Comparison of ENCODE assay signal across 1 cellular context in the genomic region with DNA sequence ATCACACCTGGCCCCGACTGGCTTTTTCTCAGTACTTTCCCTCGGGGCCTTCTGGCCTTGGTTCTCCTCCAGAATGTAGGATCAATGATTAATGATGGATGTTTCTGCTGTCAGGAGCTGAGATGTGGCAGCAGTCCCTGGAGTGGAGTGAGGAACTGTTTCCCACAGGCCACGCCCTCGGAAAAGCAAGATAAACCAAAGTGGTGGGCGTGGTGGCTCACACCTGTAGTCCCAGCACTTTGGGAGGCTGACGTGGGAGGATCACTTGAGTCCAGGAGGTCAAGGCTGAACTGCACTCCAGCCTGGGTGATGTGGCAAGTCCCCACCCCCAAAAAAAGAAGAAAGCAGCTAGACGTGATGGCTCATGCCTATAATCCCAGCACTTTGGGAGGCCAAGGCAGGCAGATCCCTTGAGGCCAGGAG.
TF ChIP-seq lines count a peak whose summit lies in the region.

No MANE protein-coding gene starts in this region.

TF ChIP-seq in HepG2, 621 proteins besides CTCF, POLR2A, EP300 and RAD21 (continued from another document and continues in another):
- TF ChIP-seq, protein P1, sequence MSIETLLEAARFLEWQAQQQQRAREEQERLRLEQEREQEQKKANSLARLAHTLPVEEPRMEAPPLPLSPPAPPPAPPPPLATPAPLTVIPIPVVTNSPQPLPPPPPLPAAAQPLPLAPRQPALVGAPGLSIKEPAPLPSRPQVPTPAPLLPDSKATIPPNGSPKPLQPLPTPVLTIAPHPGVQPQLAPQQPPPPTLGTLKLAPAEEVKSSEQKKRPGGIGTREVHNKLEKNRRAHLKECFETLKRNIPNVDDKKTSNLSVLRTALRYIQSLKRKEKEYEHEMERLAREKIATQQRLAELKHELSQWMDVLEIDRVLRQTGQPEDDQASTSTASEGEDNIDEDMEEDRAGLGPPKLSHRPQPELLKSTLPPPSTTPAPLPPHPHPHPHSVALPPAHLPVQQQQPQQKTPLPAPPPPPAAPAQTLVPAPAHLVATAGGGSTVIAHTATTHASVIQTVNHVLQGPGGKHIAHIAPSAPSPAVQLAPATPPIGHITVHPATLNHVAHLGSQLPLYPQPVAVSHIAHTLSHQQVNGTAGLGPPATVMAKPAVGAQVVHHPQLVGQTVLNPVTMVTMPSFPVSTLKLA (IDR thresholded peaks at IDR 0.05): no peak
- TF ChIP-seq MTA3 (CRISPR knock-in tag; IDR thresholded peaks at IDR 0.05) (no peak), MLX (CRISPR knock-in tag; IDR thresholded peaks at IDR 0.05) (no peak), STAG1 (CRISPR knock-in tag; IDR thresholded peaks at IDR 0.05) (no peak), SP2 (CRISPR knock-in tag; IDR thresholded peaks at IDR 0.05) (no peak), SMARCE1 (IDR thresholded peaks at IDR 0.05; ENCODE audit: borderline replicate concordance) (no peak), MTF2 (CRISPR knock-in tag; IDR thresholded peaks at IDR 0.05; ENCODE audit: borderline replicate concordance) (no peak), SMARCC2 (IDR thresholded peaks at IDR 0.05) (no peak), ZNF253 (CRISPR knock-in tag; IDR thresholded peaks at IDR 0.05; ENCODE audit: borderline replicate concordance) (no peak), FOXP1 (IDR thresholded peaks at IDR 0.05) (no peak), FOXP1 (CRISPR knock-in tag; IDR thresholded peaks at IDR 0.05) (no peak), TBP (CRISPR knock-in tag; IDR thresholded peaks at IDR 0.05) (no peak), HMG20A (CRISPR knock-in tag; IDR thresholded peaks at IDR 0.05; ENCODE audit: borderline replicate concordance) (no peak), ZNF766 (CRISPR knock-in tag; IDR thresholded peaks at IDR 0.05; ENCODE audit: borderline replicate concordance) (no peak), SAP130 (CRISPR knock-in tag; IDR thresholded peaks at IDR 0.05; ENCODE audit: low read depth) (peak; percentile 53; the same call in 1 of the 2 replicates), ZNF614 (CRISPR knock-in tag; IDR thresholded peaks at IDR 0.05; ENCODE audit: borderline replicate concordance) (peak; percentile 33; the same call in 1 of the 2 replicates), SIN3B (IDR thresholded peaks at IDR 0.05; ENCODE audit: low read length) (no peak), FOXO1 (CRISPR knock-in tag; IDR thresholded peaks at IDR 0.05) (0 out of 2 replicates have a peak, but pooled peaks have one; percentile 28), ZNF660 (CRISPR knock-in tag; IDR thresholded peaks at IDR 0.05; ENCODE audit: borderline replicate concordance, low read depth) (no peak), ZNF704 (CRISPR knock-in tag; IDR thresholded peaks at IDR 0.05; ENCODE audit: borderline replicate concordance) (no peak), SKI (IDR thresholded peaks at IDR 0.05; ENCODE audit: partially characterized antibody) (peak; percentile 19), PCBP1 (IDR thresholded peaks at IDR 0.05; ENCODE audit: borderline replicate concordance, low read depth, low read length) (no peak), TBL1XR1 (IDR thresholded peaks at IDR 0.05; ENCODE audit: borderline replicate concordance, low read length, partially characterized antibody) (no peak), ZNF281 (CRISPR knock-in tag; IDR thresholded peaks at IDR 0.05; ENCODE audit: borderline replicate concordance) (peak; percentile 52; the same call in 1 of the 2 replicates), ZNF781 (CRISPR knock-in tag; IDR thresholded peaks at IDR 0.05; ENCODE audit: borderline replicate concordance, not compliant biosample characterization) (no peak), ZNF367 (CRISPR knock-in tag; IDR thresholded peaks at IDR 0.05; ENCODE audit: borderline replicate concordance) (no peak), ZNF550 (CRISPR knock-in tag; IDR thresholded peaks at IDR 0.05; ENCODE audit: borderline replicate concordance) (no peak), ZNF24 (IDR thresholded peaks at IDR 0.05) (no peak), POGZ (CRISPR knock-in tag; IDR thresholded peaks at IDR 0.05) (0 out of 2 replicates have a peak, but pooled peaks have one; percentile 15), MTF1 (CRISPR knock-in tag; IDR thresholded peaks at IDR 0.05) (no peak), ZNF264 (CRISPR knock-in tag; IDR thresholded peaks at IDR 0.05) (no peak), HNRNPLL (IDR thresholded peaks at IDR 0.05; ENCODE audit: low read depth, low read length, poor library complexity, severe bottlenecking) (no peak), ZNF337 (CRISPR knock-in tag; IDR thresholded peaks at IDR 0.05; ENCODE audit: borderline replicate concordance, low read depth) (no peak), SALL1 (CRISPR knock-in tag; IDR thresholded peaks at IDR 0.05) (peak; percentile 48; the same call in 1 of the 2 replicates), ZMAT3 (CRISPR knock-in tag; conservative IDR thresholded peaks at IDR 0.05) (no peak), TEF (CRISPR knock-in tag; IDR thresholded peaks at IDR 0.05) (no peak), ZNF703 (CRISPR knock-in tag; IDR thresholded peaks at IDR 0.05; ENCODE audit: borderline replicate concordance) (no peak), ZNF251 (CRISPR knock-in tag; IDR thresholded peaks at IDR 0.05) (no peak), U2AF2 (IDR thresholded peaks at IDR 0.05; ENCODE audit: low read depth, low read length) (no peak), ZNF557 (CRISPR knock-in tag; IDR thresholded peaks at IDR 0.05) (no peak), KLF13 (CRISPR knock-in tag; IDR thresholded peaks at IDR 0.05) (no peak), ZNF546 (CRISPR knock-in tag; conservative IDR thresholded peaks at IDR 0.05) (no peak), ZFP36L2 (CRISPR knock-in tag; IDR thresholded peaks at IDR 0.05) (no peak), ZNF124 (CRISPR knock-in tag; IDR thresholded peaks at IDR 0.05) (no peak), ZNF207 (IDR thresholded peaks at IDR 0.05; ENCODE audit: borderline replicate concordance) (no peak), ZSCAN20 (CRISPR knock-in tag; IDR thresholded peaks at IDR 0.05; ENCODE audit: borderline replicate concordance) (no peak), ZNF589 (CRISPR knock-in tag; conservative IDR thresholded peaks at IDR 0.05) (no peak), IRX3 (CRISPR knock-in tag; IDR thresholded peaks at IDR 0.05; ENCODE audit: borderline replicate concordance, low read depth) (no peak), NR2F2 (IDR thresholded peaks at IDR 0.05; ENCODE audit: borderline replicate concordance, low read depth) (no peak), TCF7 (IDR thresholded peaks at IDR 0.05; ENCODE audit: low read depth) (no peak)
- TF ChIP-seq, protein P2, sequence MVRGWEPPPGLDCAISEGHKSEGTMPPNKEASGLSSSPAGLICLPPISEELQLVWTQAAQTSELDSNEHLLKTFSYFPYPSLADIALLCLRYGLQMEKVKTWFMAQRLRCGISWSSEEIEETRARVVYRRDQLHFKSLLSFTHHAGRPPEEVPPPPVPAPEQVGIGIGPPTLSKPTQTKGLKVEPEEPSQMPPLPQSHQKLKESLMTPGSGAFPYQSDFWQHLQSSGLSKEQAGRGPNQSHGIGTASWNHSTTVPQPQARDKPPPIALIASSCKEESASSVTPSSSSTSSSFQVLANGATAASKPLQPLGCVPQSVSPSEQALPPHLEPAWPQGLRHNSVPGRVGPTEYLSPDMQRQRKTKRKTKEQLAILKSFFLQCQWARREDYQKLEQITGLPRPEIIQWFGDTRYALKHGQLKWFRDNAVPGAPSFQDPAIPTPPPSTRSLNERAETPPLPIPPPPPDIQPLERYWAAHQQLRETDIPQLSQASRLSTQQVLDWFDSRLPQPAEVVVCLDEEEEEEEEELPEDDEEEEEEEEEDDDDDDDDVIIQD (CRISPR knock-in tag; IDR thresholded peaks at IDR 0.05; ENCODE audit: low read depth): no peak
- TF ChIP-seq, protein P3, sequence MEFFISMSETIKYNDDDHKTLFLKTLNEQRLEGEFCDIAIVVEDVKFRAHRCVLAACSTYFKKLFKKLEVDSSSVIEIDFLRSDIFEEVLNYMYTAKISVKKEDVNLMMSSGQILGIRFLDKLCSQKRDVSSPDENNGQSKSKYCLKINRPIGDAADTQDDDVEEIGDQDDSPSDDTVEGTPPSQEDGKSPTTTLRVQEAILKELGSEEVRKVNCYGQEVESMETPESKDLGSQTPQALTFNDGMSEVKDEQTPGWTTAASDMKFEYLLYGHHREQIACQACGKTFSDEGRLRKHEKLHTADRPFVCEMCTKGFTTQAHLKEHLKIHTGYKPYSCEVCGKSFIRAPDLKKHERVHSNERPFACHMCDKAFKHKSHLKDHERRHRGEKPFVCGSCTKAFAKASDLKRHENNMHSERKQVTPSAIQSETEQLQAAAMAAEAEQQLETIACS (CRISPR knock-in tag; IDR thresholded peaks at IDR 0.05): no peak
- TF ChIP-seq, protein P4, sequence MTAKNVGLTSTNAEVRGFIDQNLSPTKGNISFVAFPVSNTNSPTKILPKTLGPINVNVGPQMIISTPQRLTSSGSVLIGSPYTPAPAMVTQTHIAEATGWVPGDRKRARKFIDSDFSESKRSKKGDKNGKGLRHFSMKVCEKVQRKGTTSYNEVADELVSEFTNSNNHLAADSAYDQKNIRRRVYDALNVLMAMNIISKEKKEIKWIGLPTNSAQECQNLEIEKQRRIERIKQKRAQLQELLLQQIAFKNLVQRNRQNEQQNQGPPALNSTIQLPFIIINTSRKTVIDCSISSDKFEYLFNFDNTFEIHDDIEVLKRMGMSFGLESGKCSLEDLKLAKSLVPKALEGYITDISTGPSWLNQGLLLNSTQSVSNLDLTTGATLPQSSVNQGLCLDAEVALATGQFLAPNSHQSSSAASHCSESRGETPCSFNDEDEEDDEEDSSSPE (CRISPR knock-in tag; IDR thresholded peaks at IDR 0.05): no peak
- TF ChIP-seq, protein P5, sequence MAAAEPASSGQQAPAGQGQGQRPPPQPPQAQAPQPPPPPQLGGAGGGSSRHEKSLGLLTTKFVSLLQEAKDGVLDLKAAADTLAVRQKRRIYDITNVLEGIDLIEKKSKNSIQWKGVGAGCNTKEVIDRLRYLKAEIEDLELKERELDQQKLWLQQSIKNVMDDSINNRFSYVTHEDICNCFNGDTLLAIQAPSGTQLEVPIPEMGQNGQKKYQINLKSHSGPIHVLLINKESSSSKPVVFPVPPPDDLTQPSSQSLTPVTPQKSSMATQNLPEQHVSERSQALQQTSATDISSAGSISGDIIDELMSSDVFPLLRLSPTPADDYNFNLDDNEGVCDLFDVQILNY (CRISPR knock-in tag; conservative IDR thresholded peaks at IDR 0.05): no peak
- TF ChIP-seq, protein P6, sequence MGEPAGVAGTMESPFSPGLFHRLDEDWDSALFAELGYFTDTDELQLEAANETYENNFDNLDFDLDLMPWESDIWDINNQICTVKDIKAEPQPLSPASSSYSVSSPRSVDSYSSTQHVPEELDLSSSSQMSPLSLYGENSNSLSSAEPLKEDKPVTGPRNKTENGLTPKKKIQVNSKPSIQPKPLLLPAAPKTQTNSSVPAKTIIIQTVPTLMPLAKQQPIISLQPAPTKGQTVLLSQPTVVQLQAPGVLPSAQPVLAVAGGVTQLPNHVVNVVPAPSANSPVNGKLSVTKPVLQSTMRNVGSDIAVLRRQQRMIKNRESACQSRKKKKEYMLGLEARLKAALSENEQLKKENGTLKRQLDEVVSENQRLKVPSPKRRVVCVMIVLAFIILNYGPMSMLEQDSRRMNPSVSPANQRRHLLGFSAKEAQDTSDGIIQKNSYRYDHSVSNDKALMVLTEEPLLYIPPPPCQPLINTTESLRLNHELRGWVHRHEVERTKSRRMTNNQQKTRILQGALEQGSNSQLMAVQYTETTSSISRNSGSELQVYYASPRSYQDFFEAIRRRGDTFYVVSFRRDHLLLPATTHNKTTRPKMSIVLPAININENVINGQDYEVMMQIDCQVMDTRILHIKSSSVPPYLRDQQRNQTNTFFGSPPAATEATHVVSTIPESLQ (CRISPR knock-in tag; conservative IDR thresholded peaks at IDR 0.05): no peak
